Comparison of ENCODE assay signal across 1 cellular context in genomic region chr4:3252831-3253641, GRCh38.
TF ChIP-seq lines count a peak whose summit lies in the region.

No MANE protein-coding gene starts in this region.

TF ChIP-seq in HepG2, 621 proteins besides CTCF, POLR2A, EP300 and RAD21:
- no peak for TF ChIP-seq ZFP82 (CRISPR knock-in tag; IDR thresholded peaks at IDR 0.05; ENCODE audit: borderline replicate concordance)
- no peak for TF ChIP-seq RORA (CRISPR knock-in tag; IDR thresholded peaks at IDR 0.05)
- TF ChIP-seq, protein P1, sequence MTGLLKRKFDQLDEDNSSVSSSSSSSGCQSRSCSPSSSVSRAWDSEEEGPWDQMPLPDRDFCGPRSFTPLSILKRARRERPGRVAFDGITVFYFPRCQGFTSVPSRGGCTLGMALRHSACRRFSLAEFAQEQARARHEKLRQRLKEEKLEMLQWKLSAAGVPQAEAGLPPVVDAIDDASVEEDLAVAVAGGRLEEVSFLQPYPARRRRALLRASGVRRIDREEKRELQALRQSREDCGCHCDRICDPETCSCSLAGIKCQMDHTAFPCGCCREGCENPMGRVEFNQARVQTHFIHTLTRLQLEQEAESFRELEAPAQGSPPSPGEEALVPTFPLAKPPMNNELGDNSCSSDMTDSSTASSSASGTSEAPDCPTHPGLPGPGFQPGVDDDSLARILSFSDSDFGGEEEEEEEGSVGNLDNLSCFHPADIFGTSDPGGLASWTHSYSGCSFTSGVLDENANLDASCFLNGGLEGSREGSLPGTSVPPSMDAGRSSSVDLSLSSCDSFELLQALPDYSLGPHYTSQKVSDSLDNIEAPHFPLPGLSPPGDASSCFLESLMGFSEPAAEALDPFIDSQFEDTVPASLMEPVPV (CRISPR knock-in tag; IDR thresholded peaks at IDR 0.05): no peak
- TF ChIP-seq MTA3 (CRISPR knock-in tag; IDR thresholded peaks at IDR 0.05): no peak
- no peak for TF ChIP-seq JDP2 (CRISPR knock-in tag; IDR thresholded peaks at IDR 0.05; ENCODE audit: borderline replicate concordance)
- TF ChIP-seq FOXP1 (IDR thresholded peaks at IDR 0.05): no peak
- TF ChIP-seq FOXP1 (CRISPR knock-in tag; IDR thresholded peaks at IDR 0.05): no peak
- TF ChIP-seq, protein P2, sequence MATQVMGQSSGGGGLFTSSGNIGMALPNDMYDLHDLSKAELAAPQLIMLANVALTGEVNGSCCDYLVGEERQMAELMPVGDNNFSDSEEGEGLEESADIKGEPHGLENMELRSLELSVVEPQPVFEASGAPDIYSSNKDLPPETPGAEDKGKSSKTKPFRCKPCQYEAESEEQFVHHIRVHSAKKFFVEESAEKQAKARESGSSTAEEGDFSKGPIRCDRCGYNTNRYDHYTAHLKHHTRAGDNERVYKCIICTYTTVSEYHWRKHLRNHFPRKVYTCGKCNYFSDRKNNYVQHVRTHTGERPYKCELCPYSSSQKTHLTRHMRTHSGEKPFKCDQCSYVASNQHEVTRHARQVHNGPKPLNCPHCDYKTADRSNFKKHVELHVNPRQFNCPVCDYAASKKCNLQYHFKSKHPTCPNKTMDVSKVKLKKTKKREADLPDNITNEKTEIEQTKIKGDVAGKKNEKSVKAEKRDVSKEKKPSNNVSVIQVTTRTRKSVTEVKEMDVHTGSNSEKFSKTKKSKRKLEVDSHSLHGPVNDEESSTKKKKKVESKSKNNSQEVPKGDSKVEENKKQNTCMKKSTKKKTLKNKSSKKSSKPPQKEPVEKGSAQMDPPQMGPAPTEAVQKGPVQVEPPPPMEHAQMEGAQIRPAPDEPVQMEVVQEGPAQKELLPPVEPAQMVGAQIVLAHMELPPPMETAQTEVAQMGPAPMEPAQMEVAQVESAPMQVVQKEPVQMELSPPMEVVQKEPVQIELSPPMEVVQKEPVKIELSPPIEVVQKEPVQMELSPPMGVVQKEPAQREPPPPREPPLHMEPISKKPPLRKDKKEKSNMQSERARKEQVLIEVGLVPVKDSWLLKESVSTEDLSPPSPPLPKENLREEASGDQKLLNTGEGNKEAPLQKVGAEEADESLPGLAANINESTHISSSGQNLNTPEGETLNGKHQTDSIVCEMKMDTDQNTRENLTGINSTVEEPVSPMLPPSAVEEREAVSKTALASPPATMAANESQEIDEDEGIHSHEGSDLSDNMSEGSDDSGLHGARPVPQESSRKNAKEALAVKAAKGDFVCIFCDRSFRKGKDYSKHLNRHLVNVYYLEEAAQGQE (IDR thresholded peaks at IDR 0.05; ENCODE audit: borderline replicate concordance in 1 of 2, low read depth in 1 of 2, low read length in 2 of 2): no peak
